In the genomic region with DNA sequence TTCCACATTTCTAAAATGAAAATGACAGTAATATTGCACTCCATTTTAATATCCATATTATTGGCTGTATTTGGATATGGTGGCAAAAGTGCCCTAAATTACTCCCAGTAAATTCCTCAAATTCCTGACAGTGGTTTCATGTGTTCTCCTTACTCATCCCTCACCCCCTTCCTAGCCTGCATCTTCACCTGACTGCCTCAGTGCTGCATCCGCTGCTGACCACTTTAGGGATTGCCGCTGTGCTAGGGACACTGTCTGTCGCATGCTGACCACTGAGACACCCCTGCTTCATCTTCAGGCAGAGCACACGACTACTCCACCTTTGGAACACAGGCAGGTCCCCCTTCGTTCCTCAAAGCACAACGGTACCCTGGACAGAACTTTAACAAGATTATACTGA, we compare ENCODE assay signal across 29 cellular contexts.
"Had no signal": no experiment of that assay in that cellular context is flagged by ENCODE, and none has a peak within 500 bp of the region (broad histone marks: within the 10 kb centered on the region; RNA-seq: fewer than 3 reads in every experiment).

No MANE protein-coding gene starts in this region.

- H3K36me3 Mint-ChIP-seq: activated CD8-positive, alpha-beta memory T cell treated with anti-CD3 and anti-CD28 coated beads, Interleukin-2, amount 10 ng/mL, durations not matched to agents 7 days and 5 days; activated naive CD4-positive, alpha-beta T cell treated with anti-CD3 and anti-CD28 coated beads, Interleukin-2, amount 10 ng/mL, durations not matched to agents 7 days and 5 days; activated naive CD8-positive, alpha-beta T cell had no signal

- H3K9me3 Mint-ChIP-seq: activated CD4-positive, alpha-beta memory T cell treated with anti-CD3 and anti-CD28 coated beads, Interleukin-2, amount 10 ng/mL, durations not matched to agents 7 days and 5 days; activated naive CD4-positive, alpha-beta T cell treated with anti-CD3 and anti-CD28 coated beads, Interleukin-2, amount 10 ng/mL, durations not matched to agents 7 days and 5 days; activated naive CD8-positive, alpha-beta T cell treated with anti-CD3 and anti-CD28 coated beads, Interleukin-2, amount 50 U/mL, for 24 hours had no signal

- H3K4me3 ChIP-seq: MG63 had no signal

- ATAC-seq: activated CD8-positive, alpha-beta memory T cell treated with anti-CD3 and anti-CD28 coated beads, Interleukin-2, amount 10 ng/mL, durations not matched to agents 7 days and 5 days; activated naive CD8-positive, alpha-beta T cell treated with anti-CD3 and anti-CD28 coated beads, Interleukin-2, amount 50 U/mL, for 24 hours; Panc1 had no signal

- H3K27me3 Mint-ChIP-seq: activated CD4-positive, alpha-beta memory T cell treated with anti-CD3 and anti-CD28 coated beads, Interleukin-2, amount 10 ng/mL, durations not matched to agents 7 days and 5 days; activated naive CD8-positive, alpha-beta T cell; activated naive CD8-positive, alpha-beta T cell treated with anti-CD3 and anti-CD28 coated beads, Interleukin-2, amount 50 U/mL, for 24 hours had no signal

- H3K9me3 ChIP-seq: MG63 had no signal

- H3K27ac Mint-ChIP-seq: activated CD4-positive, alpha-beta memory T cell treated with anti-CD3 and anti-CD28 coated beads, Interleukin-2, amount 10 ng/mL, durations not matched to agents 7 days and 5 days; activated CD8-positive, alpha-beta memory T cell treated with anti-CD3 and anti-CD28 coated beads, Interleukin-2, amount 10 ng/mL, durations not matched to agents 7 days and 5 days; activated naive CD4-positive, alpha-beta T cell treated with anti-CD3 and anti-CD28 coated beads, Interleukin-2, amount 10 ng/mL, durations not matched to agents 7 days and 5 days; activated naive CD8-positive, alpha-beta T cell; activated naive CD8-positive, alpha-beta T cell treated with anti-CD3 and anti-CD28 coated beads, Interleukin-2, amount 50 U/mL, for 24 hours had no signal

- H3K27me3 ChIP-seq: brain microvascular endothelial cell, MG63 had no signal

- H3K36me3 ChIP-seq: brain microvascular endothelial cell, MG63 had no signal

- DNase-seq: activated CD4-positive, alpha-beta memory T cell treated with anti-CD3 and anti-CD28 coated beads, Interleukin-2, amount 10 ng/mL, durations not matched to agents 7 days and 5 days; activated CD4-positive, alpha-beta T cell treated with anti-CD3 and anti-CD28 coated beads for 1 hour; activated CD4-positive, alpha-beta T cell treated with anti-CD3 and anti-CD28 coated beads for 48 hours; activated CD4-positive, CD25-positive, alpha-beta regulatory T cell; activated CD8-positive, alpha-beta memory T cell treated with anti-CD3 and anti-CD28 coated beads for 24 hours; activated CD8-positive, alpha-beta memory T cell treated with anti-CD3 and anti-CD28 coated beads, Interleukin-2, amount 10 ng/mL, durations not matched to agents 7 days and 5 days; activated CD8-positive, alpha-beta memory T cell treated with anti-CD3 and anti-CD28 coated beads, Interleukin-2, amount 50 U/mL, for 48 hours; activated effector memory CD4-positive, alpha-beta T cell treated with Interleukin-2 at 50 U/mL for 16 hours; activated naive CD4-positive, alpha-beta T cell treated with anti-CD3 and anti-CD28 coated beads, Interleukin-2, amount 10 ng/mL, durations not matched to agents 7 days and 5 days; activated naive CD8-positive, alpha-beta T cell treated with anti-CD3 and anti-CD28 coated beads, Interleukin-2, amount 50 U/mL, for 24 hours; activated T-cell treated with anti-CD3 and anti-CD28 coated beads, Interleukin-2, amount 50 U/mL, for 48 hours; brain microvascular endothelial cell; central memory CD4-positive, alpha-beta T cell; Karpas-422; KBM-7; NCI-H1048; NCI-H1436; NCI-H1930; NCI-H2081 treated with DMSO at 0.1 percent for 48 hours; NCI-H226; NCI-H524 treated with DMSO at 0.1 percent for 48 hours; SIG-M5; SW 1271; T-helper 1 cell; T-helper 2 cell; T-helper 9 cell had no signal

- H3K4me3 Mint-ChIP-seq: activated CD4-positive, alpha-beta memory T cell treated with anti-CD3 and anti-CD28 coated beads, Interleukin-2, amount 10 ng/mL, durations not matched to agents 7 days and 5 days; activated CD8-positive, alpha-beta memory T cell treated with anti-CD3 and anti-CD28 coated beads, Interleukin-2, amount 10 ng/mL, durations not matched to agents 7 days and 5 days; activated naive CD4-positive, alpha-beta T cell treated with anti-CD3 and anti-CD28 coated beads, Interleukin-2, amount 10 ng/mL, durations not matched to agents 7 days and 5 days; activated naive CD8-positive, alpha-beta T cell; activated naive CD8-positive, alpha-beta T cell treated with anti-CD3 and anti-CD28 coated beads, Interleukin-2, amount 50 U/mL, for 24 hours had no signal

- H3K27ac ChIP-seq: brain microvascular endothelial cell had no signal

- H3K4me1 Mint-ChIP-seq: activated CD4-positive, alpha-beta memory T cell treated with anti-CD3 and anti-CD28 coated beads, Interleukin-2, amount 10 ng/mL, durations not matched to agents 7 days and 5 days; activated CD8-positive, alpha-beta memory T cell treated with anti-CD3 and anti-CD28 coated beads, Interleukin-2, amount 10 ng/mL, durations not matched to agents 7 days and 5 days; activated naive CD4-positive, alpha-beta T cell treated with anti-CD3 and anti-CD28 coated beads, Interleukin-2, amount 10 ng/mL, durations not matched to agents 7 days and 5 days; activated naive CD8-positive, alpha-beta T cell treated with anti-CD3 and anti-CD28 coated beads, Interleukin-2, amount 50 U/mL, for 24 hours had no signal
